Comparison of ENCODE assay signal across 20 cellular contexts in genomic region chr12:88816201-88816600, GRCh38.
DNase-seq lines count a peak whose midpoint lies in the region; ATAC-seq and TF ChIP-seq lines count a peak whose summit lies in the region.
"Had no signal": no experiment of that assay in that cellular context is flagged by ENCODE, and none has a peak within 500 bp of the region (broad histone marks: within the 10 kb centered on the region; RNA-seq: fewer than 3 reads in every experiment).

No MANE protein-coding gene starts in this region.

- intact Hi-C loops in Calu3 (cut with micrococcal nuclease; ENCODE audit: unreplicated experiment) (loop anchor here (5.0 to 10.0 kb wide), 3 partner anchors 69 to 161 kb away; no protein-coding TSS in a partner anchor), PC-3 (cut with micrococcal nuclease) (no loop called here), ovary (cut with DNase I) (no loop called here)

- H3K9me2 ChIP-seq in PC-3 (replicated peaks; ENCODE audit: low read length), result no peaks in the 10 kb centered on the region

- H3K4me1 Mint-ChIP-seq in Calu3 (ENCODE audit: low read depth, unreplicated experiment) (peaks cover 49% of the 10 kb centered on the region), HFFc6 (ENCODE audit: low read depth) (peaks cover 36% of the 10 kb centered on the region)
- H3K4me1 Mint-ChIP-seq: IgD-negative memory B cell, immature natural killer cell had no signal

- DNase-seq in Calu3, result no peak
- DNase-seq in HFFc6, result peak; percentile 3
- peak; percentile 83 for DNase-seq in PC-3
- DNase-seq in kidney tubule cell (ENCODE audit: low spot score), result peak; percentile 3
- DNase-seq in mesenteric fat pad (ENCODE audit: low spot score), result no peak
- no peak for DNase-seq in ovary
- DNase-seq in OCI-M2 (lab: John Stamatoyannopoulos, UW; ENCODE audit: unreplicated experiment), result no peak
- DNase-seq: activated CD8-positive, alpha-beta T cell treated with anti-CD3 and anti-CD28 coated beads, Interleukin-2, amount 10 ng/mL, durations not matched to agents 7 days and 5 days; adrenal gland; C1 segment of cervical spinal cord; DND-41; immature natural killer cell; NCI-H1436; NCI-H524; sigmoid colon; testis had no signal

- H3F3A ChIP-seq in PC-3 (ENCODE audit: low read length, unreplicated experiment), result no peaks in the 10 kb centered on the region

- H3K27ac Mint-ChIP-seq in Calu3 (ENCODE audit: unreplicated experiment) (peak overlapping the region; percentile 3), HFFc6 (peak overlapping the region; percentile 14; the same call in 1 of the 2 replicates)
- H3K27ac Mint-ChIP-seq: activated CD8-positive, alpha-beta T cell treated with anti-CD3 and anti-CD28 coated beads, Interleukin-2, amount 10 ng/mL, durations not matched to agents 7 days and 5 days; IgD-negative memory B cell; immature natural killer cell had no signal

- H3K4me2 ChIP-seq in PC-3 (ENCODE audit: low read length), result peak overlapping the region; percentile 79

- H3K9ac ChIP-seq in PC-3 (ENCODE audit: low read length), result no peak overlapping the region

- H3K9me3 ChIP-seq in PC-3 (ENCODE audit: low read length), result peaks cover 8% of the 10 kb centered on the region
- H3K9me3 ChIP-seq in ovary, result no peaks in the 10 kb centered on the region
- H3K9me3 ChIP-seq: adrenal gland, neutrophil, sigmoid colon, testis had no signal

- BruUV-seq in Calu3 (replicated peaks; lab: Mats Ljungman, UMichigan), result no TSS peak
- BruUV-seq in PC-3 (replicated peaks; lab: Mats Ljungman, UMichigan), result no TSS peak

- H3K4me3 Mint-ChIP-seq in Calu3 (ENCODE audit: low read depth, unreplicated experiment) (peak overlapping the region; percentile 22), HFFc6 (peak overlapping the region; percentile 63; the same call in 1 of the 2 replicates)
- H3K4me3 Mint-ChIP-seq: activated CD8-positive, alpha-beta T cell treated with anti-CD3 and anti-CD28 coated beads, Interleukin-2, amount 10 ng/mL, durations not matched to agents 7 days and 5 days; IgD-negative memory B cell; immature natural killer cell had no signal

- H3K36me3 ChIP-seq in PC-3 (ENCODE audit: low read depth, low read length) (no peaks in the 10 kb centered on the region; the same call in 1 of the 2 replicates), ovary (no peaks in the 10 kb centered on the region)
- H3K36me3 ChIP-seq: neutrophil, sigmoid colon had no signal

- no peaks in the 10 kb centered on the region for H3K27me3 ChIP-seq in PC-3 (ENCODE audit: low read length)
- H3K27me3 ChIP-seq in ovary, result no peaks in the 10 kb centered on the region
- H3K27me3 ChIP-seq: adrenal gland, neutrophil, sigmoid colon, testis had no signal

- peaks cover 22% of the 10 kb centered on the region for H3K4me1 ChIP-seq in PC-3 (ENCODE audit: insufficient read depth, low read length)
- no peaks in the 10 kb centered on the region for H3K4me1 ChIP-seq in ovary (ENCODE audit: insufficient read depth)
- H3K4me1 ChIP-seq: adrenal gland, testis had no signal

- ATAC-seq in PC-3 (peak; percentile 86), GM19463 (IDR thresholded peaks at IDR 0.05; ENCODE audit: unreplicated experiment) (no peak)
- ATAC-seq: activated CD8-positive, alpha-beta T cell treated with anti-CD3 and anti-CD28 coated beads, Interleukin-2, amount 10 ng/mL, durations not matched to agents 7 days and 5 days; Panc1 had no signal

- no peaks in the 10 kb centered on the region for H3K79me2 ChIP-seq in PC-3 (ENCODE audit: low read length)

- no peak for TF ChIP-seq EP300 in ovary (IDR thresholded peaks at IDR 0.05)

- TF ChIP-seq CTCF in Calu3 (IDR thresholded peaks at IDR 0.05; ENCODE audit: unreplicated experiment) (no peak), HFFc6 (IDR thresholded peaks at IDR 0.05) (no peak), PC-3 (conservative IDR thresholded peaks at IDR 0.05; ENCODE audit: low read depth, low read length) (no peak), ovary (IDR thresholded peaks at IDR 0.05) (no peak)

- no peak for TF ChIP-seq POLR2A in ovary (IDR thresholded peaks at IDR 0.05)

- H3K36me3 Mint-ChIP-seq in Calu3 (ENCODE audit: insufficient read depth, unreplicated experiment) (no peaks in the 10 kb centered on the region), HFFc6 (ENCODE audit: low read depth) (peaks cover 20% of the 10 kb centered on the region)
- H3K36me3 Mint-ChIP-seq: IgD-negative memory B cell, immature natural killer cell had no signal

- H3K27me3 Mint-ChIP-seq in Calu3 (ENCODE audit: unreplicated experiment) (no peaks in the 10 kb centered on the region), HFFc6 (ENCODE audit: insufficient read depth) (peaks cover 2% of the 10 kb centered on the region; the same call in 1 of the 2 replicates)
- H3K27me3 Mint-ChIP-seq: IgD-negative memory B cell had no signal

- H3K27ac ChIP-seq in PC-3 (ENCODE audit: low read length) (peak overlapping the region; percentile 66), ovary (no peak overlapping the region)
- H3K27ac ChIP-seq: adrenal gland, neutrophil, sigmoid colon, testis had no signal

- H4K20me1 ChIP-seq in PC-3 (ENCODE audit: low read length), result no peaks in the 10 kb centered on the region

- POLR2A ChIA-PET in PC-3 (lab: Charles Lee; ENCODE audit: unreplicated experiment), result interaction anchor here (0.5 kb wide), 1 partner anchor 235 kb away, joined by 3 read pairs; no protein-coding TSS in a partner anchor

- H3K9me3 Mint-ChIP-seq in Calu3 (ENCODE audit: low read depth, unreplicated experiment), result peaks cover 14% of the 10 kb centered on the region
- no peaks in the 10 kb centered on the region; the same call in 1 of the 2 replicates for H3K9me3 Mint-ChIP-seq in HFFc6

- H3K4me3 ChIP-seq in PC-3 (ENCODE audit: low read length), result peak overlapping the region; percentile 56
- no peak overlapping the region for H3K4me3 ChIP-seq in ovary
- H3K4me3 ChIP-seq: adrenal gland, sigmoid colon, testis had no signal

- H2AFZ ChIP-seq in PC-3 (ENCODE audit: low read length), result peak overlapping the region; percentile 18; the same call in 1 of the 2 replicates

- CTCF ChIA-PET in Calu3 (lab: Charles Lee) (no interaction called here), PC-3 (lab: Charles Lee) (no interaction called here)

Comparison
In these comparisons a context has a peak if more than half of its experiments do, and no peak if none do; other contexts are left out.
1. DNase-seq: peak in HFFc6 (single experiment), PC-3 (single experiment) and kidney tubule cell (single experiment); none in Calu3 (single experiment), mesenteric fat pad (single experiment), ovary (0 of 5) and OCI-M2 (single experiment).